ENCODE assay signal across 16 cellular contexts in the genomic region with DNA sequence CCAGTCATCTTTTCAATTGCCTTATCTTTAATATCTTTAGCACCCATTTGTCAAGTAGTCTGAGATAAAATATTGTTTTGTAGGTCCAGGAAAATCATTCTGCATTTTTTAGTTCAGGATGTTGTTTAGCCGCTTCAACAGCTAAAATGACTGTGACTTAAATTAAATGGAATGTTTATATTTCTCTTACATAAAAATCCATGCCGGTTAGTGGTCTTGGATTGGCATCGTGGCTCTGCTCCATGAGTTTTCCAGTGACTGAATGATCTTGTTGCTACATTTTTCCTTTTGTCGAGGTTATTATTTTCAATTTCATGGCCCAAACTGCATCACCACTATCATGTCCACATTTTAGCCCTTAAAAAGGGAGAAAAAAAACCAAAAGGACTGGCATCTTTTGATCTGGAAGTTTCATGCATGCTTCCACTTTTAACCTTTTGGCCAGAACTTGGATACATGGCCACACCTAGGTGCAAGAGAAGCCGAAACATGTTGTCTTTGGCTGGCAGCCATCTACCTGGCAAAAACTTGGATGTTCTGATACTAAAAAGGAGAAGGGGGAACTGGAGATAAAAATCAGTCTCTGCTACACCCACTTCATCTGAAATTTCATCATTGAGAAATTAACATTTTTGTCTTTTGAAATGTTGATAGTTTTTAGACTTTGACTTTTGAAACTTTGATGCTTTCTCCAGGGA.
A peak's percentile ranks its signal among the peaks of the same experiment; 100 is the strongest.
DNase-seq lines count a peak whose midpoint lies in the region; TF ChIP-seq lines count a peak whose summit lies in the region.
"Had no signal": no experiment of that assay in that cellular context is flagged by ENCODE, and none has a peak within 500 bp of the region (broad histone marks: within the 10 kb centered on the region; RNA-seq: fewer than 3 reads in every experiment).

No MANE protein-coding gene starts in this region.

- CTCF ChIA-PET in Calu3 (lab: Charles Lee), result no interaction called here

- H3K4me1 Mint-ChIP-seq in Calu3 (ENCODE audit: low read depth, unreplicated experiment), result peaks cover 18% of the 10 kb centered on the region
- peaks cover 12% of the 10 kb centered on the region for H3K4me1 Mint-ChIP-seq in endodermal cell
- H3K4me1 Mint-ChIP-seq in osteocyte (ENCODE audit: unreplicated experiment), result peaks cover 20% of the 10 kb centered on the region

- H3K4me3 ChIP-seq in endodermal cell (ENCODE audit: low read length), result no peak overlapping the region
- H3K4me3 ChIP-seq: BLaER1, colonic mucosa, ovary had no signal

- DNase-seq in Calu3 (peak; percentile 15), NCI-H226 (peak; percentile 22), endodermal cell (no peak), osteocyte (ENCODE audit: extremely low spot score, unreplicated experiment) (no peak), iPS-NIHi7 (ENCODE audit: extremely low spot score) (no peak), Ammon's horn (ENCODE audit: low spot score) (no peak), retina (no peak), GM10266 (ENCODE audit: extremely low spot score) (no peak)
- DNase-seq: activated naive CD4-positive, alpha-beta T cell treated with anti-CD3 and anti-CD28 coated beads, Interleukin-2, amount 50 U/mL, for 16 hours; colonic mucosa; DMS79 treated with DMSO at 0.1 percent for 48 hours; NCI-H1105; NCI-H446 treated with DMSO at 0.1 percent for 48 hours; ovary had no signal

- no peaks in the 10 kb centered on the region for H3K27me3 ChIP-seq in endodermal cell (ENCODE audit: control insufficient read depth, insufficient read depth, low read length, poor library complexity, severe bottlenecking)
- H3K27me3 ChIP-seq: BLaER1, colonic mucosa, ovary had no signal

- H3K36me3 Mint-ChIP-seq in Calu3 (ENCODE audit: insufficient read depth, unreplicated experiment), result no peaks in the 10 kb centered on the region
- H3K36me3 Mint-ChIP-seq in endodermal cell (ENCODE audit: low read depth), result no peaks in the 10 kb centered on the region
- no peaks in the 10 kb centered on the region for H3K36me3 Mint-ChIP-seq in osteocyte (ENCODE audit: unreplicated experiment)

- H3K27me3 Mint-ChIP-seq in Calu3 (ENCODE audit: unreplicated experiment), result no peaks in the 10 kb centered on the region
- no peaks in the 10 kb centered on the region for H3K27me3 Mint-ChIP-seq in endodermal cell (ENCODE audit: insufficient read depth)
- no peaks in the 10 kb centered on the region for H3K27me3 Mint-ChIP-seq in osteocyte (ENCODE audit: unreplicated experiment)

- no peaks in the 10 kb centered on the region for H3K9me3 Mint-ChIP-seq in Calu3 (ENCODE audit: low read depth, unreplicated experiment)
- H3K9me3 Mint-ChIP-seq in endodermal cell, result peaks cover 4% of the 10 kb centered on the region
- H3K9me3 Mint-ChIP-seq in osteocyte (ENCODE audit: unreplicated experiment), result no peaks in the 10 kb centered on the region
- H3K9me3 Mint-ChIP-seq: T-helper 1 cell treated with Interleukin-12 subunit alpha and Interleukin-12 subunit beta and Interleukin-4 antibody, amounts not matched to agents 30 μg/mL and 1 μg/mL, for 36 hours had no signal

- H3K4me1 ChIP-seq in endodermal cell (ENCODE audit: control insufficient read depth, insufficient read depth, low read length), result no peaks in the 10 kb centered on the region
- H3K4me1 ChIP-seq: BLaER1, colonic mucosa had no signal

- H3K9me3 ChIP-seq in endodermal cell (ENCODE audit: control insufficient read depth, low read length), result peaks cover 5% of the 10 kb centered on the region
- H3K9me3 ChIP-seq: BLaER1, colonic mucosa, ovary had no signal

- H3K27ac Mint-ChIP-seq in Calu3 (ENCODE audit: unreplicated experiment) (no peak overlapping the region), endodermal cell (peak overlapping the region; percentile 22), osteocyte (ENCODE audit: unreplicated experiment) (peak overlapping the region; percentile 82)
- H3K27ac Mint-ChIP-seq: T-helper 1 cell treated with Interleukin-12 subunit alpha and Interleukin-12 subunit beta and Interleukin-4 antibody, amounts not matched to agents 30 μg/mL and 1 μg/mL, for 36 hours had no signal

- TF ChIP-seq CTCF in Calu3 (IDR thresholded peaks at IDR 0.05; ENCODE audit: unreplicated experiment) (no peak), endodermal cell (conservative IDR thresholded peaks at IDR 0.05) (no peak), osteocyte (IDR thresholded peaks at IDR 0.05) (no peak), GM10266 (IDR thresholded peaks at IDR 0.05; ENCODE audit: control insufficient read depth, insufficient read depth, low read depth, missing control alignments) (no peak)

- H3K4me3 Mint-ChIP-seq in Calu3 (ENCODE audit: low read depth, unreplicated experiment) (no peak overlapping the region), endodermal cell (no peak overlapping the region), osteocyte (ENCODE audit: unreplicated experiment) (peak overlapping the region; percentile 55)
- H3K4me3 Mint-ChIP-seq: T-helper 1 cell treated with Interleukin-12 subunit alpha and Interleukin-12 subunit beta and Interleukin-4 antibody, amounts not matched to agents 30 μg/mL and 1 μg/mL, for 36 hours had no signal

- intact Hi-C loops in Calu3 (cut with micrococcal nuclease; ENCODE audit: unreplicated experiment), result no loop called here

- H3K9ac ChIP-seq in endodermal cell (ENCODE audit: extremely low read depth, low read length, poor library complexity, severe bottlenecking), result no peak overlapping the region
- H3K9ac ChIP-seq: BLaER1 had no signal

- no TSS peak for BruUV-seq in Calu3 (replicated peaks; lab: Mats Ljungman, UMichigan)

- no peaks in the 10 kb centered on the region for H3K36me3 ChIP-seq in endodermal cell (ENCODE audit: control insufficient read depth, insufficient read depth, low read length)
- H3K36me3 ChIP-seq: BLaER1, colonic mucosa, ovary had no signal

- 97% methylated on average over 5 of the region's 5 CpGs; no CpG with 5 or more reads in 1 of the 2 experiments for WGBS in endodermal cell (ENCODE audit: insufficient coverage in 1 of 2, insufficient read length in 1 of 2), 2 experiments

- no peak overlapping the region for H3K27ac ChIP-seq in endodermal cell (ENCODE audit: low read depth, low read length)
- H3K27ac ChIP-seq: BLaER1, colonic mucosa, ovary had no signal

Comparison
In these comparisons a context has a peak if more than half of its experiments do, and no peak if none do; other contexts are left out.
1. DNase-seq: peak in Calu3 (single experiment) and NCI-H226 (single experiment); none in endodermal cell (single experiment), osteocyte (single experiment), iPS-NIHi7 (single experiment), Ammon's horn (single experiment), retina (single experiment) and GM10266 (single experiment).